Comparison of ENCODE assay signal across 17 cellular contexts in genomic region chr22:19578180-19579004, GRCh38. TPM values are rescaled to one million over a fixed set of nuclear protein-coding genes. Genes with fewer than 3 reads are reported as not detected.
DNase-seq lines count a peak whose midpoint lies in the region; ATAC-seq and TF ChIP-seq lines count a peak whose summit lies in the region.
"Had no signal": no experiment of that assay in that cellular context is flagged by ENCODE, and none has a peak within 500 bp of the region (broad histone marks: within the 10 kb centered on the region; RNA-seq: fewer than 3 reads in every experiment).

No MANE protein-coding gene starts in this region.

- H3K27me3 Mint-ChIP-seq in central memory CD8-positive, alpha-beta T cell, result peaks cover 32% of the 10 kb centered on the region

- H4K20me1 ChIP-seq in PC-3 (ENCODE audit: low read length), result no peaks in the 10 kb centered on the region

- no peak overlapping the region for H2AFZ ChIP-seq in PC-3 (ENCODE audit: low read length)

- BruUV-seq in PC-3 (replicated peaks; lab: Mats Ljungman, UMichigan), result no TSS peak

- no peak overlapping the region for H3K4me3 Mint-ChIP-seq in central memory CD8-positive, alpha-beta T cell

- H3K27me3 ChIP-seq in heart left ventricle (peaks cover 0 to 2% (median 0%) of the 10 kb centered on the region in 9 donors), PC-3 (ENCODE audit: low read length) (no peaks in the 10 kb centered on the region), thyroid gland (no peaks in the 10 kb centered on the region)
- H3K27me3 ChIP-seq: MG63 had no signal

- no peak for ATAC-seq in heart left ventricle
- ATAC-seq in left ventricle myocardium superior, result no peak
- no peak for ATAC-seq in PC-3
- ATAC-seq in central memory CD8-positive, alpha-beta T cell (replicated peaks; ENCODE audit: extremely low read depth, poor library complexity, severe bottlenecking), result no peak
- no peak for ATAC-seq in HG03159 (IDR thresholded peaks at IDR 0.05; ENCODE audit: unreplicated experiment)
- no peak for ATAC-seq in GM21390 (IDR thresholded peaks at IDR 0.05; ENCODE audit: unreplicated experiment)

- WGBS in heart left ventricle, 4 donors, result 77 to 81% (median 79%) methylated on average over 11 of the region's 11 CpGs
- WGBS in thyroid gland, 2 donors, result 94 to 96% methylated on average over 11 of the region's 11 CpGs

- H3K4me1 ChIP-seq in heart left ventricle, result peaks cover 0 to 44% (median 19%) of the 10 kb centered on the region in 12 donors
- peaks cover 38% of the 10 kb centered on the region for H3K4me1 ChIP-seq in PC-3 (ENCODE audit: insufficient read depth, low read length)
- peaks cover 14 to 21% of the 10 kb centered on the region in 2 donors for H3K4me1 ChIP-seq in thyroid gland
- H3K4me1 ChIP-seq: Caco-2, stomach had no signal

- POLR2A ChIA-PET in PC-3 (lab: Charles Lee; ENCODE audit: unreplicated experiment), result no interaction called here

- TF ChIP-seq POLR2A in heart left ventricle (IDR thresholded peaks at IDR 0.05) (no peak), thyroid gland (IDR thresholded peaks at IDR 0.05) (no peak)

- H3K36me3 ChIP-seq in heart left ventricle (no peaks in the 10 kb centered on the region), PC-3 (ENCODE audit: low read depth, low read length) (no peaks in the 10 kb centered on the region), thyroid gland (no peaks in the 10 kb centered on the region)
- H3K36me3 ChIP-seq: MG63, stomach had no signal

- no peaks in the 10 kb centered on the region for H3K9me2 ChIP-seq in PC-3 (replicated peaks; ENCODE audit: low read length)

- no peaks in the 10 kb centered on the region for H3F3A ChIP-seq in PC-3 (ENCODE audit: low read length, unreplicated experiment)

- H3K79me2 ChIP-seq in PC-3 (ENCODE audit: low read length), result no peaks in the 10 kb centered on the region

- H3K4me1 Mint-ChIP-seq in central memory CD8-positive, alpha-beta T cell, result peaks cover 26% of the 10 kb centered on the region

- no peak for TF ChIP-seq CTCF in heart left ventricle (IDR thresholded peaks at IDR 0.05)
- TF ChIP-seq CTCF in PC-3 (conservative IDR thresholded peaks at IDR 0.05; ENCODE audit: low read depth, low read length), result no peak
- no peak for TF ChIP-seq CTCF in thyroid gland (IDR thresholded peaks at IDR 0.05)
- TF ChIP-seq CTCF in coronary artery (IDR thresholded peaks at IDR 0.05), result no peak

- intact Hi-C loops in heart left ventricle (cut with DNase I) (loop anchor here in 3 of 10 donors (2.0 to 5.0 kb wide), 3 partner anchors 44 to 56 kb away; partner anchors contain the start of gene CLDN5 (in 2 of the 3)), left ventricle myocardium superior (cut with micrococcal nuclease) (no loop called here), PC-3 (cut with micrococcal nuclease) (no loop called here), thyroid gland (cut with DNase I) (no loop called here)

- CTCF ChIA-PET in PC-3 (lab: Charles Lee), result no interaction called here

- no peaks in the 10 kb centered on the region for H3K9me3 Mint-ChIP-seq in central memory CD8-positive, alpha-beta T cell

- H3K36me3 Mint-ChIP-seq in central memory CD8-positive, alpha-beta T cell (ENCODE audit: insufficient read depth), result no peaks in the 10 kb centered on the region

- H3K4me3 ChIP-seq in heart left ventricle, result no peak overlapping the region
- no peak overlapping the region for H3K4me3 ChIP-seq in PC-3 (ENCODE audit: low read length)
- no peak overlapping the region for H3K4me3 ChIP-seq in thyroid gland (replicated peaks in 1 of 3)
- H3K4me3 ChIP-seq in coronary artery, result no peak overlapping the region
- H3K4me3 ChIP-seq: MG63, stomach had no signal

- H3K27ac Mint-ChIP-seq in central memory CD8-positive, alpha-beta T cell (ENCODE audit: low read depth), result peak overlapping the region; percentile 57

- H3K27ac ChIP-seq in heart left ventricle, result peak overlapping the region in 10 of 12 donors; percentile 3 to 85 (median 66)
- H3K27ac ChIP-seq in PC-3 (ENCODE audit: low read length), result peak overlapping the region; percentile 34; the same call in 1 of the 2 replicates
- H3K27ac ChIP-seq in thyroid gland, result peak overlapping the region; percentile 71 to 89 (median 83)
- no peak overlapping the region for H3K27ac ChIP-seq in coronary artery

- H3K9me3 ChIP-seq in heart left ventricle, result no peaks in the 10 kb centered on the region
- H3K9me3 ChIP-seq in PC-3 (ENCODE audit: low read length), result no peaks in the 10 kb centered on the region
- no peaks in the 10 kb centered on the region for H3K9me3 ChIP-seq in thyroid gland
- H3K9me3 ChIP-seq: Caco-2, MG63, stomach had no signal

- H3K9ac ChIP-seq in PC-3 (ENCODE audit: low read length), result no peak overlapping the region

- DNase-seq in heart left ventricle (no peak), left ventricle myocardium superior (no peak), PC-3 (no peak), thyroid gland (no peak), coronary artery (ENCODE audit: low spot score) (no peak)
- DNase-seq in central memory CD8-positive, alpha-beta T cell (ENCODE audit: low spot score in 2 of 2), result no peak
- DNase-seq: activated gamma-delta T cell; Caco-2; effector CD4-positive, alpha-beta T cell; MG63; NCI-H2081 treated with DMSO at 0.1 percent for 48 hours; NCI-H774; posterior cingulate gyrus; stomach had no signal

- H3K4me2 ChIP-seq in PC-3 (ENCODE audit: low read length), result no peak overlapping the region

RNA-seq across cellular contexts. Expression of gene CLDN5, which starts 54.2 kb away (rescaled TPM):
- 10 to 100 TPM; 16.8 to 79.0 (median 36.6) TPM for total RNA-seq in heart left ventricle
- 10 to 100 TPM; 39.5 to 77.7 TPM for polyA plus RNA-seq in heart left ventricle
- 25.5 TPM for total RNA-seq in left ventricle myocardium superior
- total RNA-seq in PC-3 (2014; rRNA removed), result 0.47 TPM in 1 of 2 replicates, not detected in the other
- 100 to 1,000 TPM in 2 of 4 donors, 10 to 100 TPM in 2; 71.8 to 303 (median 131) TPM for total RNA-seq in thyroid gland
- total RNA-seq: Caco-2 had no signal
- polyA plus RNA-seq: fibroblast of lung had no signal

Comparison
In these comparisons a context has a peak if more than half of its experiments do, and no peak if none do; other contexts are left out.
1. H3K27ac ChIP-seq: peak in heart left ventricle (10 of 12), PC-3 (single experiment) and thyroid gland (3 of 3); none in coronary artery (0 of 2).
2. RNA of gene CLDN5, which starts 54.2 kb away (total RNA-seq): 71.8 to 303 TPM in thyroid gland, 16.8 to 79.0 TPM in heart left ventricle and 25.5 TPM in left ventricle myocardium superior (single experiment); 0.47 TPM in PC-3; every median in the first group is over 10 times any median in the second.